1 cellular context compared by ENCODE assay signal in the genomic region with DNA sequence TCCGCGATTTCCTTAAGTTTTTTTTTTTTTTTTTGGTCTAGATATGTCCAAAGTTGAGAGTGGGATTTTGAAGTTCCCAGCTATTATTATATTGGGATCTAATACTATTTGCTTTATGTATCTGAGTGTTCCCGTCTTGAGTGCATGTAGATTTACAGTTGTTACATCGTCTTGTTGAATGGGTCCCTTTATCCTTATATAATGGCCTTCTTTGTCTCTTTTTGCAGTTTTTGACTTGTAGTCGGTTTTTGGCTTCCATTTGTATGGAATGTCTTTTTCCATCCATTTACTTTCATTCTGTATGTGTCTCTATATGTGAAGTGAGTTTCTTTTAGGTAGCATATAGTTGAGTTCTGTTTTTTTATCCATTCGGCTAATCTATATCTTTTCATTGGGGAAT.
TF ChIP-seq lines count a peak whose summit lies in the region.

No MANE protein-coding gene starts in this region.

TF ChIP-seq in WTC11, 78 proteins besides CTCF, POLR2A, EP300 and RAD21 (continued from another document):
- TF ChIP-seq, protein P1, sequence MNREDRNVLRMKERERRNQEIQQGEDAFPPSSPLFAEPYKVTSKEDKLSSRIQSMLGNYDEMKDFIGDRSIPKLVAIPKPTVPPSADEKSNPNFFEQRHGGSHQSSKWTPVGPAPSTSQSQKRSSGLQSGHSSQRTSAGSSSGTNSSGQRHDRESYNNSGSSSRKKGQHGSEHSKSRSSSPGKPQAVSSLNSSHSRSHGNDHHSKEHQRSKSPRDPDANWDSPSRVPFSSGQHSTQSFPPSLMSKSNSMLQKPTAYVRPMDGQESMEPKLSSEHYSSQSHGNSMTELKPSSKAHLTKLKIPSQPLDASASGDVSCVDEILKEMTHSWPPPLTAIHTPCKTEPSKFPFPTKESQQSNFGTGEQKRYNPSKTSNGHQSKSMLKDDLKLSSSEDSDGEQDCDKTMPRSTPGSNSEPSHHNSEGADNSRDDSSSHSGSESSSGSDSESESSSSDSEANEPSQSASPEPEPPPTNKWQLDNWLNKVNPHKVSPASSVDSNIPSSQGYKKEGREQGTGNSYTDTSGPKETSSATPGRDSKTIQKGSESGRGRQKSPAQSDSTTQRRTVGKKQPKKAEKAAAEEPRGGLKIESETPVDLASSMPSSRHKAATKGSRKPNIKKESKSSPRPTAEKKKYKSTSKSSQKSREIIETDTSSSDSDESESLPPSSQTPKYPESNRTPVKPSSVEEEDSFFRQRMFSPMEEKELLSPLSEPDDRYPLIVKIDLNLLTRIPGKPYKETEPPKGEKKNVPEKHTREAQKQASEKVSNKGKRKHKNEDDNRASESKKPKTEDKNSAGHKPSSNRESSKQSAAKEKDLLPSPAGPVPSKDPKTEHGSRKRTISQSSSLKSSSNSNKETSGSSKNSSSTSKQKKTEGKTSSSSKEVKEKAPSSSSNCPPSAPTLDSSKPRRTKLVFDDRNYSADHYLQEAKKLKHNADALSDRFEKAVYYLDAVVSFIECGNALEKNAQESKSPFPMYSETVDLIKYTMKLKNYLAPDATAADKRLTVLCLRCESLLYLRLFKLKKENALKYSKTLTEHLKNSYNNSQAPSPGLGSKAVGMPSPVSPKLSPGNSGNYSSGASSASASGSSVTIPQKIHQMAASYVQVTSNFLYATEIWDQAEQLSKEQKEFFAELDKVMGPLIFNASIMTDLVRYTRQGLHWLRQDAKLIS (CRISPR knock-in tag; IDR thresholded peaks at IDR 0.05; ENCODE audit: borderline replicate concordance) = no peak
- no peak for TF ChIP-seq IRF1 (CRISPR knock-in tag; IDR thresholded peaks at IDR 0.05)
- no peak for TF ChIP-seq JUN (CRISPR knock-in tag; IDR thresholded peaks at IDR 0.05)
- no peak for TF ChIP-seq USF1 (CRISPR knock-in tag; IDR thresholded peaks at IDR 0.05)
- TF ChIP-seq ATF1 (CRISPR knock-in tag; IDR thresholded peaks at IDR 0.05) = no peak
- TF ChIP-seq KAT7 (CRISPR knock-in tag; IDR thresholded peaks at IDR 0.05; ENCODE audit: borderline replicate concordance) = no peak
- no peak for TF ChIP-seq FOXK1 (CRISPR knock-in tag; IDR thresholded peaks at IDR 0.05)
- TF ChIP-seq NR2C2 (CRISPR knock-in tag; IDR thresholded peaks at IDR 0.05) = no peak
- TF ChIP-seq, protein P2, sequence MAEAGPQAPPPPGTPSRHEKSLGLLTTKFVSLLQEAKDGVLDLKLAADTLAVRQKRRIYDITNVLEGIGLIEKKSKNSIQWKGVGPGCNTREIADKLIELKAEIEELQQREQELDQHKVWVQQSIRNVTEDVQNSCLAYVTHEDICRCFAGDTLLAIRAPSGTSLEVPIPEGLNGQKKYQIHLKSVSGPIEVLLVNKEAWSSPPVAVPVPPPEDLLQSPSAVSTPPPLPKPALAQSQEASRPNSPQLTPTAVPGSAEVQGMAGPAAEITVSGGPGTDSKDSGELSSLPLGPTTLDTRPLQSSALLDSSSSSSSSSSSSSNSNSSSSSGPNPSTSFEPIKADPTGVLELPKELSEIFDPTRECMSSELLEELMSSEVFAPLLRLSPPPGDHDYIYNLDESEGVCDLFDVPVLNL (CRISPR knock-in tag; IDR thresholded peaks at IDR 0.05; ENCODE audit: borderline replicate concordance, low read depth) = no peak
- no peak for TF ChIP-seq JAZF1 (CRISPR knock-in tag; IDR thresholded peaks at IDR 0.05)
- no peak for TF ChIP-seq SMAD3 (CRISPR knock-in tag; IDR thresholded peaks at IDR 0.05; ENCODE audit: borderline replicate concordance)
- TF ChIP-seq ZNF121 (CRISPR knock-in tag; IDR thresholded peaks at IDR 0.05) = no peak
